In genomic region chr1:180952657-180953013, GRCh38 we compare ENCODE assay signal across 29 cellular contexts. TPM values are rescaled to one million over a fixed set of nuclear protein-coding genes. Genes with fewer than 3 reads are reported as not detected.
DNase-seq lines count a peak whose midpoint lies in the region; ATAC-seq and TF ChIP-seq lines count a peak whose summit lies in the region.
"Had no signal": no experiment of that assay in that cellular context is flagged by ENCODE, and none has a peak within 500 bp of the region (broad histone marks: within the 10 kb centered on the region; RNA-seq: fewer than 3 reads in every experiment).

No MANE protein-coding gene starts in this region.

- peaks cover 0 to 21% (median 14%) of the 10 kb centered on the region in 4 donors for H3K4me1 ChIP-seq in sigmoid colon
- H3K4me1 ChIP-seq: parathyroid adenoma had no signal

- H3K4me3 ChIP-seq in dorsolateral prefrontal cortex = no peak overlapping the region
- no peak overlapping the region for H3K4me3 ChIP-seq in sigmoid colon
- H3K4me3 ChIP-seq: GM12878 had no signal

- no peak overlapping the region for H3K4me3 Mint-ChIP-seq in progenitor cell of endocrine pancreas (ENCODE audit: low read depth)
- H3K4me3 Mint-ChIP-seq: brain had no signal

- ATAC-seq in HG02852 (IDR thresholded peaks at IDR 0.05; ENCODE audit: unreplicated experiment) (no peak), GM18520 (IDR thresholded peaks at IDR 0.05; ENCODE audit: unreplicated experiment) (no peak)
- ATAC-seq: right cardiac atrium had no signal

- DNase-seq in GM20000 (ENCODE audit: low spot score) (peak; percentile 22), dorsolateral prefrontal cortex (peak in 2 of 10 donors; percentile 22 to 36), sigmoid colon (peak; percentile 59), progenitor cell of endocrine pancreas (ENCODE audit: low spot score, unreplicated experiment) (no peak), LoVo (ENCODE audit: low spot score) (no peak)
- DNase-seq: activated CD4-positive, alpha-beta T cell treated with anti-CD3 and anti-CD28 coated beads for 48 hours; activated naive CD4-positive, alpha-beta T cell treated with anti-CD3 and anti-CD28 coated beads, Interleukin-2, amount 50 U/mL, for 16 hours; activated T-cell treated with anti-CD3 and anti-CD28 coated beads for 4 hours; amniotic stem cell; CD4-positive, alpha-beta T cell; EL; IMR-90; left cardiac atrium; NCI-H1048; NCI-H1694; NCI-H446; NCI-H748 treated with DMSO at 0.1 percent for 48 hours; Peyer's patch; right cardiac atrium; stimulated activated CD4-positive, alpha-beta T cell treated with anti-CD3 and anti-CD28 coated beads, Interleukin-4, amount 100 ng/mL, for 4 hours; T1000 had no signal

- H3K4me1 Mint-ChIP-seq in progenitor cell of endocrine pancreas (ENCODE audit: low read depth) = no peaks in the 10 kb centered on the region

- peak overlapping the region; percentile 79; the same call in 1 of the 2 replicates for H3K27ac ChIP-seq in C4-2B
- H3K27ac ChIP-seq in dorsolateral prefrontal cortex = peak overlapping the region in 31 of 59 donors; percentile 4 to 93 (median 72)
- H3K27ac ChIP-seq in sigmoid colon = no peak overlapping the region
- H3K27ac ChIP-seq: parathyroid adenoma, Peyer's patch had no signal

- H3K36me3 Mint-ChIP-seq in progenitor cell of endocrine pancreas (ENCODE audit: insufficient read depth) = peaks cover 11% of the 10 kb centered on the region

- H3K9me3 ChIP-seq in sigmoid colon = no peaks in the 10 kb centered on the region
- H3K9me3 ChIP-seq: Peyer's patch had no signal

- no peaks in the 10 kb centered on the region for H3K9me3 Mint-ChIP-seq in progenitor cell of endocrine pancreas (ENCODE audit: low read depth)
- H3K9me3 Mint-ChIP-seq: activated T-helper 2 cell treated with anti-CD3 and anti-CD28 coated beads, Interferon-gamma antibody, Interleukin-2, Interleukin-4, amounts not matched to agents 10 μg/mL and 5 μg/mL and 100 μg/mL, durations not matched to agents 14 hours and 24 hours and 36 hours; brain; CD4-positive, alpha-beta T cell; immature natural killer cell had no signal

- H3K27ac Mint-ChIP-seq in progenitor cell of endocrine pancreas = no peak overlapping the region
- H3K27ac Mint-ChIP-seq: activated T-helper 2 cell treated with anti-CD3 and anti-CD28 coated beads, Interferon-gamma antibody, Interleukin-2, Interleukin-4, amounts not matched to agents 10 μg/mL and 5 μg/mL and 100 μg/mL, durations not matched to agents 14 hours and 24 hours and 36 hours; CD4-positive, alpha-beta T cell had no signal

- peaks cover 0 to 28% (median 6%) of the 10 kb centered on the region in 4 donors for H3K36me3 ChIP-seq in sigmoid colon
- H3K36me3 ChIP-seq: Peyer's patch had no signal

- TF ChIP-seq POLR2A in sigmoid colon (IDR thresholded peaks at IDR 0.05) = no peak

- 94 to 97% methylated on average over 6 of the region's 6 CpGs for WGBS in sigmoid colon, 2 donors

- intact Hi-C loops in dorsolateral prefrontal cortex (cut with DNase I) (loop anchor here in 1 of 2 donors (10.0 kb wide), 1 partner anchor 192 kb away; no protein-coding TSS in a partner anchor), sigmoid colon (cut with DNase I) (loop anchor here (5.0 kb wide), 2 partner anchors 40 to 190 kb away; partner anchors contain the start of gene KIAA1614)

- TF ChIP-seq EP300 in sigmoid colon (IDR thresholded peaks at IDR 0.05) = no peak

- H3K27me3 Mint-ChIP-seq in progenitor cell of endocrine pancreas = no peaks in the 10 kb centered on the region
- H3K27me3 Mint-ChIP-seq: brain; CD4-positive, alpha-beta T cell had no signal

- TF ChIP-seq CTCF in C4-2B (conservative IDR thresholded peaks at IDR 0.05) (no peak), GM20000 (IDR thresholded peaks at IDR 0.05; ENCODE audit: extremely low read depth, missing control alignments) (no peak), dorsolateral prefrontal cortex (IDR thresholded peaks at IDR 0.05 in 54 of 56, conservative IDR thresholded peaks at IDR 0.05 in 2 of 56; ENCODE audit: low read depth in 1 of 56, partially characterized antibody in 56 of 56) (no peak), sigmoid colon (IDR thresholded peaks at IDR 0.05) (no peak), progenitor cell of endocrine pancreas (IDR thresholded peaks at IDR 0.05; ENCODE audit: unreplicated experiment) (no peak)

- no peaks in the 10 kb centered on the region for H3K27me3 ChIP-seq in dorsolateral prefrontal cortex
- no peaks in the 10 kb centered on the region for H3K27me3 ChIP-seq in sigmoid colon
- H3K27me3 ChIP-seq: Peyer's patch had no signal

RNA-seq across cellular contexts. Expression of gene KIAA1614, which starts 39.9 kb away (rescaled TPM):
- total RNA-seq in dorsolateral prefrontal cortex (10 to 100 TPM in 107 of 120 experiments, 1 to 10 TPM in 13; 6.4 to 28.8 (median 14.1) TPM), sigmoid colon (10 to 100 TPM in 2 of 4 donors, 1 to 10 TPM in 2; 6.3 to 14.8 (median 10.5) TPM), progenitor cell of endocrine pancreas (2.1 and 2.5 TPM in 2 replicates)
- polyA plus RNA-seq in sigmoid colon = 1 to 10 TPM; 1.2 to 2.0 (median 1.8) TPM
- polyA plus RNA-seq: immature natural killer cell had no signal

Comparison
In these comparisons a context has a peak if more than half of its experiments do, and no peak if none do; other contexts are left out.
1. H3K27ac ChIP-seq: peak in C4-2B (single experiment) and dorsolateral prefrontal cortex (31 of 59); none in sigmoid colon (0 of 4).
2. DNase-seq: peak in GM20000 (single experiment) and sigmoid colon (single experiment); none in progenitor cell of endocrine pancreas (single experiment) and LoVo (single experiment).